3 cellular contexts compared by ENCODE assay signal in genomic region chr6:168045141-168045691, GRCh38.
TF ChIP-seq lines count a peak whose summit lies in the region.

No MANE protein-coding gene starts in this region.

TF ChIP-seq in SK-N-SH, 30 proteins besides CTCF, POLR2A, EP300 and RAD21:
- TF ChIP-seq EZH2phosphoT487 (IDR thresholded peaks at IDR 0.05; ENCODE audit: borderline replicate concordance, low read depth), result no peak
- TF ChIP-seq RCOR1 (IDR thresholded peaks at IDR 0.05; ENCODE audit: low read length), result no peak
- no peak for TF ChIP-seq ELF1 (IDR thresholded peaks at IDR 0.05)
- TF ChIP-seq FOXM1 (IDR thresholded peaks at IDR 0.05; ENCODE audit: low read depth), result no peak
- no peak for TF ChIP-seq FOXJ3 (CRISPR knock-in tag; IDR thresholded peaks at IDR 0.05)

TF ChIP-seq in SK-N-SH treated with all-trans-retinoic acid at 6 μM for 48 hours, 23 proteins besides CTCF, POLR2A, EP300 and RAD21:
- TF ChIP-seq, protein P1, sequence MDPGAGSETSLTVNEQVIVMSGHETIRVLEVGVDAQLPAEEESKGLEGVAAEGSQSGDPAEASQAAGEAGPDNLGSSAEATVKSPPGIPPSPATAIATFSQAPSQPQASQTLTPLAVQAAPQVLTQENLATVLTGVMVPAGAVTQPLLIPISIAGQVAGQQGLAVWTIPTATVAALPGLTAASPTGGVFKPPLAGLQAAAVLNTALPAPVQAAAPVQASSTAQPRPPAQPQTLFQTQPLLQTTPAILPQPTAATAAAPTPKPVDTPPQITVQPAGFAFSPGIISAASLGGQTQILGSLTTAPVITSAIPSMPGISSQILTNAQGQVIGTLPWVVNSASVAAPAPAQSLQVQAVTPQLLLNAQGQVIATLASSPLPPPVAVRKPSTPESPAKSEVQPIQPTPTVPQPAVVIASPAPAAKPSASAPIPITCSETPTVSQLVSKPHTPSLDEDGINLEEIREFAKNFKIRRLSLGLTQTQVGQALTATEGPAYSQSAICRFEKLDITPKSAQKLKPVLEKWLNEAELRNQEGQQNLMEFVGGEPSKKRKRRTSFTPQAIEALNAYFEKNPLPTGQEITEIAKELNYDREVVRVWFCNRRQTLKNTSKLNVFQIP (CRISPR knock-in tag; IDR thresholded peaks at IDR 0.05; ENCODE audit: borderline replicate concordance, low read depth), result no peak
- TF ChIP-seq, protein P2, sequence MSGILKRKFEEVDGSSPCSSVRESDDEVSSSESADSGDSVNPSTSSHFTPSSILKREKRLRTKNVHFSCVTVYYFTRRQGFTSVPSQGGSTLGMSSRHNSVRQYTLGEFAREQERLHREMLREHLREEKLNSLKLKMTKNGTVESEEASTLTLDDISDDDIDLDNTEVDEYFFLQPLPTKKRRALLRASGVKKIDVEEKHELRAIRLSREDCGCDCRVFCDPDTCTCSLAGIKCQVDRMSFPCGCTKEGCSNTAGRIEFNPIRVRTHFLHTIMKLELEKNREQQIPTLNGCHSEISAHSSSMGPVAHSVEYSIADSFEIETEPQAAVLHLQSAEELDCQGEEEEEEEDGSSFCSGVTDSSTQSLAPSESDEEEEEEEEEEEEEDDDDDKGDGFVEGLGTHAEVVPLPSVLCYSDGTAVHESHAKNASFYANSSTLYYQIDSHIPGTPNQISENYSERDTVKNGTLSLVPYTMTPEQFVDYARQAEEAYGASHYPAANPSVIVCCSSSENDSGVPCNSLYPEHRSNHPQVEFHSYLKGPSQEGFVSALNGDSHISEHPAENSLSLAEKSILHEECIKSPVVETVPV (CRISPR knock-in tag; IDR thresholded peaks at IDR 0.05), result no peak
TF ChIP-seq in SK-N-SH treated with all-trans-retinoic acid at 6 μM for 48 hours: peak in this region for 0.

TF ChIP-seq in HepG2, 621 proteins besides CTCF, POLR2A, EP300 and RAD21 (continues in another document):
- TF ChIP-seq, protein P3, sequence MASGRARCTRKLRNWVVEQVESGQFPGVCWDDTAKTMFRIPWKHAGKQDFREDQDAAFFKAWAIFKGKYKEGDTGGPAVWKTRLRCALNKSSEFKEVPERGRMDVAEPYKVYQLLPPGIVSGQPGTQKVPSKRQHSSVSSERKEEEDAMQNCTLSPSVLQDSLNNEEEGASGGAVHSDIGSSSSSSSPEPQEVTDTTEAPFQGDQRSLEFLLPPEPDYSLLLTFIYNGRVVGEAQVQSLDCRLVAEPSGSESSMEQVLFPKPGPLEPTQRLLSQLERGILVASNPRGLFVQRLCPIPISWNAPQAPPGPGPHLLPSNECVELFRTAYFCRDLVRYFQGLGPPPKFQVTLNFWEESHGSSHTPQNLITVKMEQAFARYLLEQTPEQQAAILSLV (CRISPR knock-in tag; IDR thresholded peaks at IDR 0.05; ENCODE audit: borderline replicate concordance), result peak; percentile 47; the same call in 1 of the 2 replicates
- no peak for TF ChIP-seq HOMEZ (CRISPR knock-in tag; IDR thresholded peaks at IDR 0.05; ENCODE audit: low read depth)
- TF ChIP-seq BATF2 (CRISPR knock-in tag; IDR thresholded peaks at IDR 0.05), result no peak
- TF ChIP-seq, protein P4, sequence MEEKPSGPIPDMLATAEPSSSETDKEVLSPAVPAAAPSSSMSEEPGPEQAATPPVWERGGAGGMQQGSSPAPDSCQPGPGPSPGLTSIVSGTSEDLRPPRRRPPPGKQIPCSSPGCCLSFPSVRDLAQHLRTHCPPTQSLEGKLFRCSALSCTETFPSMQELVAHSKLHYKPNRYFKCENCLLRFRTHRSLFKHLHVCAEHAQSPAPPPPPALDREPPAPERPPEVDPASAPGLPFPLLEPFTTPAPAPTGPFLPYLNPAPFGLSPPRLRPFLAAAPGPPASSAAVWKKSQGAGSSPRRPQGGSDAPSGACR (CRISPR knock-in tag; IDR thresholded peaks at IDR 0.05), result no peak
- no peak for TF ChIP-seq SYNCRIP (IDR thresholded peaks at IDR 0.05; ENCODE audit: insufficient read depth, low read depth, low read length)
- TF ChIP-seq XRCC5 (optimal IDR thresholded peaks at IDR 0.05; ENCODE audit: low read length), result peak; percentile 58
- TF ChIP-seq, protein P5, sequence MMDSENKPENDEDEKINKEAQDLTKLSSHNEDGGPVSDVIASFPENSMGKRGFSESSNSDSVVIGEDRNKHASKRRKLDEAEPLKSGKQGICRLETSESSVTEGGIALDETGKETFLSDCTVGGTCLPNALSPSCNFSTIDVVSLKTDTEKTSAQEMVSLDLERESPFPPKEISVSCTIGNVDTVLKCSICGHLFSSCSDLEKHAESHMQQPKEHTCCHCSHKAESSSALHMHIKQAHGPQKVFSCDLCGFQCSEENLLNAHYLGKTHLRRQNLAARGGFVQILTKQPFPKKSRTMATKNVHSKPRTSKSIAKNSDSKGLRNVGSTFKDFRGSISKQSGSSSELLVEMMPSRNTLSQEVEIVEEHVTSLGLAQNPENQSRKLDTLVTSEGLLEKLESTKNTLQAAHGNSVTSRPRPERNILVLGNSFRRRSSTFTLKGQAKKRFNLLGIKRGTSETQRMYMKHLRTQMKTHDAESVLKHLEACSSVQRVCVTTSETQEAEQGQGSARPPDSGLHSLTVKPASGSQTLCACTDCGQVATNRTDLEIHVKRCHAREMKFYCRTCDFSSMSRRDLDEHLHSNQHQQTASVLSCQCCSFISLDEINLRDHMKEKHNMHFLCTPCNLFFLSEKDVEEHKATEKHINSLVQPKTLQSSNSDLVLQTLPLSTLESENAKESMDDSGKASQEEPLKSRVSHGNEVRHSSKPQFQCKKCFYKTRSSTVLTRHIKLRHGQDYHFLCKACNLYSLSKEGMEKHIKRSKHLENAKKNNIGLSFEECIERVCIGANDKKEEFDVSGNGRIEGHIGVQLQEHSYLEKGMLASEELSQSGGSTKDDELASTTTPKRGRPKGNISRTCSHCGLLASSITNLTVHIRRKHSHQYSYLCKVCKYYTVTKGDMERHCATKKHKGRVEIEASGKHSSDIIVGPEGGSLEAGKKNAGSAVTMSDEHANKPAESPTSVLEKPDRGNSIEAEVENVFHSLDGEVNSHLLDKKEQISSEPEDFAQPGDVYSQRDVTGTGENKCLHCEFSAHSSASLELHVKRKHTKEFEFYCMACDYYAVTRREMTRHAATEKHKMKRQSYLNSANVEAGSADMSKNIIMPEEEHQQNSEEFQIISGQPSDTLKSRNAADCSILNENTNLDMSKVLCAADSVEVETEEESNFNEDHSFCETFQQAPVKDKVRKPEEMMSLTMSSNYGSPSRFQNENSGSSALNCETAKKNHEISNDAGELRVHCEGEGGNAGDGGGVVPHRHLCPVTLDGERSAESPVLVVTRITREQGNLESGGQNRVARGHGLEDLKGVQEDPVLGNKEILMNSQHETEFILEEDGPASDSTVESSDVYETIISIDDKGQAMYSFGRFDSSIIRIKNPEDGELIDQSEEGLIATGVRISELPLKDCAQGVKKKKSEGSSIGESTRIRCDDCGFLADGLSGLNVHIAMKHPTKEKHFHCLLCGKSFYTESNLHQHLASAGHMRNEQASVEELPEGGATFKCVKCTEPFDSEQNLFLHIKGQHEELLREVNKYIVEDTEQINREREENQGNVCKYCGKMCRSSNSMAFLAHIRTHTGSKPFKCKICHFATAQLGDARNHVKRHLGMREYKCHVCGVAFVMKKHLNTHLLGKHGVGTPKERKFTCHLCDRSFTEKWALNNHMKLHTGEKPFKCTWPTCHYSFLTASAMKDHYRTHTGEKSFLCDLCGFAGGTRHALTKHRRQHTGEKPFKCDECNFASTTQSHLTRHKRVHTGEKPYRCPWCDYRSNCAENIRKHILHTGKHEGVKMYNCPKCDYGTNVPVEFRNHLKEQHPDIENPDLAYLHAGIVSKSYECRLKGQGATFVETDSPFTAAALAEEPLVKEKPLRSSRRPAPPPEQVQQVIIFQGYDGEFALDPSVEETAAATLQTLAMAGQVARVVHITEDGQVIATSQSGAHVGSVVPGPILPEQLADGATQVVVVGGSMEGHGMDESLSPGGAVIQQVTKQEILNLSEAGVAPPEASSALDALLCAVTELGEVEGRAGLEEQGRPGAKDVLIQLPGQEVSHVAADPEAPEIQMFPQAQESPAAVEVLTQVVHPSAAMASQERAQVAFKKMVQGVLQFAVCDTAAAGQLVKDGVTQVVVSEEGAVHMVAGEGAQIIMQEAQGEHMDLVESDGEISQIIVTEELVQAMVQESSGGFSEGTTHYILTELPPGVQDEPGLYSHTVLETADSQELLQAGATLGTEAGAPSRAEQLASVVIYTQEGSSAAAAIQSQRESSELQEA (CRISPR knock-in tag; IDR thresholded peaks at IDR 0.05; ENCODE audit: not compliant biosample characterization), result peak; percentile 48
- no peak for TF ChIP-seq HNF4G (IDR thresholded peaks at IDR 0.05; ENCODE audit: borderline replicate concordance, low read depth, low read length)
- TF ChIP-seq HNF4G (CRISPR knock-in tag; IDR thresholded peaks at IDR 0.05; ENCODE audit: borderline replicate concordance, low read depth), result 0 out of 2 replicates have a peak, but pooled peaks have one; percentile 29
- 0 out of 2 replicates have a peak, but pooled peaks have one; percentile 27 for TF ChIP-seq ZNF136 (CRISPR knock-in tag; IDR thresholded peaks at IDR 0.05; ENCODE audit: low read depth)
- TF ChIP-seq ZNF629 (CRISPR knock-in tag; conservative IDR thresholded peaks at IDR 0.05), result no peak
- no peak for TF ChIP-seq ZNF557 (CRISPR knock-in tag; IDR thresholded peaks at IDR 0.05)
- TF ChIP-seq SMAD1 (CRISPR knock-in tag; IDR thresholded peaks at IDR 0.05; ENCODE audit: borderline replicate concordance, low read depth), result no peak; the same call in 1 of the 2 replicates
- TF ChIP-seq, protein P6, sequence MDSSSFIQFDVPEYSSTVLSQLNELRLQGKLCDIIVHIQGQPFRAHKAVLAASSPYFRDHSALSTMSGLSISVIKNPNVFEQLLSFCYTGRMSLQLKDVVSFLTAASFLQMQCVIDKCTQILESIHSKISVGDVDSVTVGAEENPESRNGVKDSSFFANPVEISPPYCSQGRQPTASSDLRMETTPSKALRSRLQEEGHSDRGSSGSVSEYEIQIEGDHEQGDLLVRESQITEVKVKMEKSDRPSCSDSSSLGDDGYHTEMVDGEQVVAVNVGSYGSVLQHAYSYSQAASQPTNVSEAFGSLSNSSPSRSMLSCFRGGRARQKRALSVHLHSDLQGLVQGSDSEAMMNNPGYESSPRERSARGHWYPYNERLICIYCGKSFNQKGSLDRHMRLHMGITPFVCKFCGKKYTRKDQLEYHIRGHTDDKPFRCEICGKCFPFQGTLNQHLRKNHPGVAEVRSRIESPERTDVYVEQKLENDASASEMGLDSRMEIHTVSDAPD (CRISPR knock-in tag; IDR thresholded peaks at IDR 0.05), result no peak
- no peak for TF ChIP-seq HNRNPK (IDR thresholded peaks at IDR 0.05; ENCODE audit: low read depth, low read length, poor library complexity, severe bottlenecking)
- no peak for TF ChIP-seq ZNF740 (CRISPR knock-in tag; IDR thresholded peaks at IDR 0.05)
- no peak for TF ChIP-seq SMARCC2 (IDR thresholded peaks at IDR 0.05)
- TF ChIP-seq, protein P7, sequence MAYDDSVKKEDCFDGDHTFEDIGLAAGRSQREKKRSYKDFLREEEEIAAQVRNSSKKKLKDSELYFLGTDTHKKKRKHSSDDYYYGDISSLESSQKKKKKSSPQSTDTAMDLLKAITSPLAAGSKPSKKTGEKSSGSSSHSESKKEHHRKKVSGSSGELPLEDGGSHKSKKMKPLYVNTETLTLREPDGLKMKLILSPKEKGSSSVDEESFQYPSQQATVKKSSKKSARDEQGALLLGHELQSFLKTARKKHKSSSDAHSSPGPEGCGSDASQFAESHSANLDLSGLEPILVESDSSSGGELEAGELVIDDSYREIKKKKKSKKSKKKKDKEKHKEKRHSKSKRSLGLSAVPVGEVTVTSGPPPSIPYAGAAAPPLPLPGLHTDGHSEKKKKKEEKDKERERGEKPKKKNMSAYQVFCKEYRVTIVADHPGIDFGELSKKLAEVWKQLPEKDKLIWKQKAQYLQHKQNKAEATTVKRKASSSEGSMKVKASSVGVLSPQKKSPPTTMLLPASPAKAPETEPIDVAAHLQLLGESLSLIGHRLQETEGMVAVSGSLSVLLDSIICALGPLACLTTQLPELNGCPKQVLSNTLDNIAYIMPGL (CRISPR knock-in tag; IDR thresholded peaks at IDR 0.05; ENCODE audit: borderline replicate concordance in 1 of 2, low read depth in 1 of 2), result peak in 1 of 2 experiments; percentile 38; a peak in 1 of 4 replicates
- TF ChIP-seq, protein P8, sequence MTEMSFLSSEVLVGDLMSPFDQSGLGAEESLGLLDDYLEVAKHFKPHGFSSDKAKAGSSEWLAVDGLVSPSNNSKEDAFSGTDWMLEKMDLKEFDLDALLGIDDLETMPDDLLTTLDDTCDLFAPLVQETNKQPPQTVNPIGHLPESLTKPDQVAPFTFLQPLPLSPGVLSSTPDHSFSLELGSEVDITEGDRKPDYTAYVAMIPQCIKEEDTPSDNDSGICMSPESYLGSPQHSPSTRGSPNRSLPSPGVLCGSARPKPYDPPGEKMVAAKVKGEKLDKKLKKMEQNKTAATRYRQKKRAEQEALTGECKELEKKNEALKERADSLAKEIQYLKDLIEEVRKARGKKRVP (CRISPR knock-in tag; IDR thresholded peaks at IDR 0.05), result no peak
- no peak for TF ChIP-seq ZNF10 (CRISPR knock-in tag; IDR thresholded peaks at IDR 0.05; ENCODE audit: borderline replicate concordance, low read depth)
- no peak for TF ChIP-seq FOXO1 (CRISPR knock-in tag; IDR thresholded peaks at IDR 0.05)
- TF ChIP-seq ZNF644 (CRISPR knock-in tag; IDR thresholded peaks at IDR 0.05; ENCODE audit: low read depth), result no peak
- TF ChIP-seq FIP1L1 (IDR thresholded peaks at IDR 0.05; ENCODE audit: borderline replicate concordance, insufficient read depth, low read depth, low read length), result no peak
- peak; percentile 12; the same call in 1 of the 2 replicates for TF ChIP-seq ZNF280B (CRISPR knock-in tag; IDR thresholded peaks at IDR 0.05; ENCODE audit: borderline replicate concordance)
- TF ChIP-seq HNRNPL (IDR thresholded peaks at IDR 0.05; ENCODE audit: low read depth, low read length), result 0 out of 2 replicates have a peak, but pooled peaks have one; percentile 52
